ENCODE assay signal across 8 cellular contexts in genomic region chr14:54489318-54489683, GRCh38. TPM values are rescaled to one million over a fixed set of nuclear protein-coding genes. Genes with fewer than 3 reads are reported as not detected.
DNase-seq lines count a peak whose midpoint lies in the region; ATAC-seq lines count a peak whose summit lies in the region.

No MANE protein-coding gene starts in this region.

- DNase-seq in Jurkat, Clone E6-1 (ENCODE audit: low read depth, low spot score) = no peak
- DNase-seq in NCI-H187 (lab: John Stamatoyannopoulos, UW) = no peak
- no peak for DNase-seq in NCI-H2227 treated with DMSO at 0.1 percent for 48 hours (lab: John Stamatoyannopoulos, UW)
- DNase-seq in GDM1 (lab: John Stamatoyannopoulos, UW) = no peak

- 54 to 57% methylated on average over 5 of the region's 5 CpGs for WGBS in ectodermal cell, 2 experiments

- peak overlapping the region; percentile 89 for H3K4me3 ChIP-seq in Jurkat, Clone E6-1 (ENCODE audit: low read length)
- H3K4me3 ChIP-seq in ectodermal cell (ENCODE audit: insufficient read depth, low read depth, low read length) (peak overlapping the region; percentile 95), neuron (ENCODE audit: low read length) (peak overlapping the region; percentile 95)

- peak overlapping the region; percentile 87 for H3K27ac ChIP-seq in ectodermal cell (ENCODE audit: insufficient read depth, low read depth, low read length, poor library complexity, severe bottlenecking)

- H3K9me3 ChIP-seq in ectodermal cell (ENCODE audit: control insufficient read depth, low read length) (no peaks in the 10 kb centered on the region), neuron (ENCODE audit: low read length) (no peaks in the 10 kb centered on the region)

- ATAC-seq in GM18511 (IDR thresholded peaks at IDR 0.05; ENCODE audit: unreplicated experiment) (peak; percentile 37), HG03175 (IDR thresholded peaks at IDR 0.05; ENCODE audit: unreplicated experiment) (no peak)

- H3K4me1 ChIP-seq in ectodermal cell (ENCODE audit: control insufficient read depth, insufficient read depth, low read length) (peaks cover 5% of the 10 kb centered on the region), neuron (ENCODE audit: insufficient read depth, low read length) (peaks cover 10% of the 10 kb centered on the region)

- H3K27me3 ChIP-seq in ectodermal cell (ENCODE audit: control insufficient read depth, insufficient read depth, low read length, poor library complexity, severe bottlenecking) (no peaks in the 10 kb centered on the region), neuron (ENCODE audit: insufficient read depth, low read length) (no peaks in the 10 kb centered on the region)

- peak overlapping the region; percentile 56 for H2AFZ ChIP-seq in neuron (ENCODE audit: low read depth, low read length)

- H3K36me3 ChIP-seq in ectodermal cell (ENCODE audit: control insufficient read depth, insufficient read depth, low read length) = no peaks in the 10 kb centered on the region
- H3K36me3 ChIP-seq in neuron (ENCODE audit: insufficient read depth, low read length) = peaks cover 8% of the 10 kb centered on the region

RNA-seq across cellular contexts. Expression of gene GMFB, which starts 0.5 kb away (rescaled TPM):
- polyA plus RNA-seq in Jurkat, Clone E6-1 (2012; ENCODE audit: insufficient read depth, insufficient read length) = 28.0 TPM
- polyA plus RNA-seq in ectodermal cell (2013, experiment 1 of 4) = 84.0 TPM
- polyA plus RNA-seq in ectodermal cell (2013, experiment 2 of 4) = 95.2 TPM
- 70.1 TPM for polyA plus RNA-seq in ectodermal cell (2013, experiment 3 of 4)
- polyA plus RNA-seq in ectodermal cell (2013, experiment 4 of 4) = 80.9 TPM

RNA-seq across cellular contexts. Expression of gene CGRRF1, which starts 20.4 kb away (rescaled TPM):
- 18.8 TPM for polyA plus RNA-seq in Jurkat, Clone E6-1 (2012; ENCODE audit: insufficient read depth, insufficient read length)
- polyA plus RNA-seq in ectodermal cell (2013, experiment 1 of 4) = 16.9 TPM
- 28.7 TPM for polyA plus RNA-seq in ectodermal cell (2013, experiment 2 of 4)
- polyA plus RNA-seq in ectodermal cell (2013, experiment 3 of 4) = 21.1 TPM
- polyA plus RNA-seq in ectodermal cell (2013, experiment 4 of 4) = 25.9 TPM

RNA-seq across cellular contexts. Expression of gene CNIH1, which starts 48.1 kb away (rescaled TPM):
- polyA plus RNA-seq in Jurkat, Clone E6-1 (2012; ENCODE audit: insufficient read depth, insufficient read length) = 156 TPM
- polyA plus RNA-seq in ectodermal cell (2013, experiment 1 of 4) = 96.9 TPM
- 105 TPM for polyA plus RNA-seq in ectodermal cell (2013, experiment 2 of 4)
- 106 TPM for polyA plus RNA-seq in ectodermal cell (2013, experiment 3 of 4)
- polyA plus RNA-seq in ectodermal cell (2013, experiment 4 of 4) = 123 TPM
